In the genomic region with DNA sequence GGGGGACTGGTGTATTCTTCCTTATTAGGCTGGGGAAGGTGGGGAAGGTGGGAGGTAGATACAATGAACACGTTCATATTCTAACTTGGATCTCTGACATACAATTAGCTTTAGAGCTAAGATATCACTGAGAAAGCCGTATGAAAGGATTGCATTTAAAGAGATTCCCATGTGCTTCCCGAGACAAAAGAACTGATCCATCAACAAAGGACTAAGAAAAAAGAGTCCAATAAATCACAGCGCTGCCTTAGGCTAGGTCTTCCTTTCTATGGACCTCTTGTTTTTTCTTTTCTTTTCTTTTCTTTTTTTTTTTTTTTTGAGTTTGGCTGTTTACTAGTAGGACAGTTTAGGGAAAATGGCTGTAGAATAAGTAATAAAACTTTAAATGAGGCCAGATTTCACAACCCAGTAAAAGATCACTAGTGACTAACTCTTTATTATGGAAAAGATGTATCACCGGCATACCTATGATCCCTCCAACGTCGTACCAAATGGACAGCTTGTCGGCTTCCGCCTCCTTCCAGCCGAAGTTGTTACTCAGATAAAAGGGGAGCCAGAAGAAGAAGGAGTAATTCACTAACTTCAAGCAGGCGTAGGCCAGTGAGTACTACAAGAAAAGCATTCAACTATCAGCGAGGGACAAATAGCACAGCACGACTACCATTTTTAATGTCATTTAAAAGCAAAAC, we compare ENCODE assay signal across 1 cellular context.
TF ChIP-seq lines count a peak whose summit lies in the region.

No MANE protein-coding gene starts in this region.

TF ChIP-seq in endothelial cell of umbilical vein, 7 proteins besides CTCF, POLR2A, EP300 and RAD21:
- TF ChIP-seq POLR2AphosphoS5 (IDR thresholded peaks at IDR 0.05; ENCODE audit: insufficient read depth, low read depth, low read length) (no peak), FOS (IDR thresholded peaks at IDR 0.05; ENCODE audit: borderline replicate concordance, insufficient read depth, low read length) (no peak), EZH2 (IDR thresholded peaks at IDR 0.05; ENCODE audit: borderline replicate concordance, low read depth, low read length, severe bottlenecking) (no peak), JUN (IDR thresholded peaks at IDR 0.05; ENCODE audit: borderline replicate concordance, insufficient read depth, insufficient read length, low read depth) (no peak), MYC (IDR thresholded peaks at IDR 0.05; ENCODE audit: low read depth, low read length) (no peak)
- TF ChIP-seq, protein P1, sequence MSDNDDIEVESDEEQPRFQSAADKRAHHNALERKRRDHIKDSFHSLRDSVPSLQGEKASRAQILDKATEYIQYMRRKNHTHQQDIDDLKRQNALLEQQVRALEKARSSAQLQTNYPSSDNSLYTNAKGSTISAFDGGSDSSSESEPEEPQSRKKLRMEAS (IDR thresholded peaks at IDR 0.05; ENCODE audit: insufficient read depth, insufficient read length) = no peak
